8 cellular contexts compared by ENCODE assay signal in genomic region chr1:232628335-232629214, GRCh38.
DNase-seq lines count a peak whose midpoint lies in the region; ATAC-seq, FAIRE-seq and TF ChIP-seq lines count a peak whose summit lies in the region.

No MANE protein-coding gene starts in this region.

- DNase-seq in AG04449 (ENCODE audit: low read depth, low spot score) (no peak), GM18507 (ENCODE audit: extremely low spot score, insufficient read length, low read depth) (no peak), RPMI8226 (peak; percentile 59), HUDEP-2 (lab: John Stamatoyannopoulos, UW; ENCODE audit: unreplicated experiment in 76 of 76) (no peak)
- no peak for DNase-seq in effector memory CD4-positive, alpha-beta T cell

- H3K4me1 ChIP-seq in effector memory CD4-positive, alpha-beta T cell (ENCODE audit: control insufficient read depth, insufficient read depth, low read length, poor library complexity, severe bottlenecking), result peaks cover 10% of the 10 kb centered on the region
- peaks cover 27% of the 10 kb centered on the region for H3K4me1 ChIP-seq in muscle layer of colon (ENCODE audit: insufficient read depth, low read length)

- no peaks in the 10 kb centered on the region for H3K9me3 ChIP-seq in effector memory CD4-positive, alpha-beta T cell (ENCODE audit: control insufficient read depth, low read length)
- no peaks in the 10 kb centered on the region for H3K9me3 ChIP-seq in muscle layer of colon (ENCODE audit: low read length)

- peak overlapping the region; percentile 73 for H3K9ac ChIP-seq in muscle layer of colon (ENCODE audit: low read length)

- POLR2A ChIA-PET in AG04449 (lab: Yijun Ruan, JAX), result no interaction called here

- H3K4me3 ChIP-seq in AG04449 (ENCODE audit: low read depth, low read length) (peak overlapping the region; percentile 64), muscle layer of colon (ENCODE audit: low read depth in 1 of 2, low read length in 2 of 2) (peak overlapping the region; percentile 73 to 76)
- peak overlapping the region; percentile 55 for H3K4me3 ChIP-seq in effector memory CD4-positive, alpha-beta T cell (ENCODE audit: insufficient read depth, low read depth, low read length, poor library complexity, severe bottlenecking)

- FAIRE-seq in GM18507 (lab: Jason Lieb, UNC), result peak; percentile 5

- no peaks in the 10 kb centered on the region for H3K36me3 ChIP-seq in effector memory CD4-positive, alpha-beta T cell (ENCODE audit: control insufficient read depth, insufficient read depth, low read length)
- H3K36me3 ChIP-seq in muscle layer of colon (ENCODE audit: insufficient read depth, low read length), result no peaks in the 10 kb centered on the region

- no peak overlapping the region for H3K27ac ChIP-seq in effector memory CD4-positive, alpha-beta T cell (ENCODE audit: insufficient read depth, low read length, poor library complexity, severe bottlenecking)
- peak overlapping the region; percentile 61 for H3K27ac ChIP-seq in muscle layer of colon (ENCODE audit: low read depth, low read length)

- H3K27me3 ChIP-seq in effector memory CD4-positive, alpha-beta T cell (replicated peaks; ENCODE audit: control insufficient read depth, insufficient read depth, low read length, poor library complexity, severe bottlenecking), result no peaks in the 10 kb centered on the region
- peaks cover 0 to 4% of the 10 kb centered on the region in 2 donors for H3K27me3 ChIP-seq in muscle layer of colon (ENCODE audit: control insufficient read depth in 1 of 2, insufficient read depth in 2 of 2, low read length in 2 of 2)

- CTCF ChIA-PET in AG04449 (lab: Yijun Ruan, JAX), result interaction anchor here (1.5 to 1.6 kb wide), 2 partner anchors 762 to 872 kb away, joined by 7 read pairs; no protein-coding TSS in a partner anchor

- TF ChIP-seq CTCF in AG04449 (IDR thresholded peaks at IDR 0.05; ENCODE audit: insufficient read depth, low read length, missing control alignments), result no peak

- ATAC-seq in HG02885 (IDR thresholded peaks at IDR 0.05; ENCODE audit: poor library complexity, unreplicated experiment), result no peak
- ATAC-seq in HG03432 (IDR thresholded peaks at IDR 0.05; ENCODE audit: unreplicated experiment), result no peak
